8 cellular contexts compared by ENCODE assay signal in the genomic region with DNA sequence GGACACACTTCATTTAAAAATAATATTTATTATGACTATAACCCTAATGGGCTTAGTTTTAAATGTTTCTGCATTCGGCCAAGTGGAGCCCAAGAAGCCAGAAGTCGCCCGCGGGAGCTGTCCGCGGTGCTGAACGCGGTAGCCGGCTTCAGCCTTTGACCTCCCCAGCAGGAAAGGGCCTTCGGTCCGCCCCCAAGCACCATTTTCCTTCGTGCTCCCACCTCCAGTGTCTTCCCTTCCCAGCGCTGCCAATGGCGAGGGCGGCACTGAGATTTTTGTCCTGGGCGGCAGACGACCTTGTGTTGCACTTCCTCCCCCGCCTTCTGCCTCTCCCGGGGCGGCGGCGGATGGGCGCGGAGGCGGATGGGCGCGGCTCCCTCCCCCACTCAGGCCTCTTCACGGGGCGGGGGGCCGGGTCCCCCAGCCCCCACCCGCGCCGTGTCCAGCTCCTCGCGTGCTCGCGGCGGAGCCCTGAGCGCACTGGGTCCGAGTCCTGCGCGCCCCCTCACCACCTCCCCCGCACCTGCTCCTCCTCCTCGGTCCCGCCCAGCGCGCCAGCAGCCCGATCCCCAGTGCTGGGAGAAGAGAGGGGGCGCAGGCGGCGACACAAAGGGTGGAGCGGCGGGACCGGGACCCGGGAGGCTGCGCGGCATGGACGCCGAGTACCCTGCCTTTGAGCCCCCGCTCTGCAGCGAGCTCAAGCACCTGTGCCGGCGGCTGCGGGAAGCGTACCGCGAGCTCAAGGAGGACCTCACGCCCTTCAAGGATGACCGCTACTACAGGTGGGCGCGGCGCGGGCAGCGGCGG. TPM values are rescaled to one million over a fixed set of nuclear protein-coding genes. Genes with fewer than 3 reads are reported as not detected.
DNase-seq lines count a peak whose midpoint lies in the region; ATAC-seq and TF ChIP-seq lines count a peak whose summit lies in the region.

No MANE protein-coding gene starts in this region.

- TF ChIP-seq CTCF in Caco-2 (IDR thresholded peaks at IDR 0.05; ENCODE audit: insufficient read depth in 1 of 2, low read depth in 1 of 2, low read length in 1 of 2, severe bottlenecking in 1 of 2, unreplicated experiment in 1 of 2), result no peak
- no peak for TF ChIP-seq CTCF in RWPE2 (IDR thresholded peaks at IDR 0.05; ENCODE audit: poor library complexity, severe bottlenecking)
- no peak for TF ChIP-seq CTCF in fibroblast of pulmonary artery (IDR thresholded peaks at IDR 0.05; ENCODE audit: low read length, missing control alignments)
- no peak for TF ChIP-seq CTCF in nephron progenitor cell (IDR thresholded peaks at IDR 0.05)

- H3K4me1 ChIP-seq in Caco-2 (no peaks in the 10 kb centered on the region), HUES64 (ENCODE audit: insufficient read depth, low read length) (peaks cover 3% of the 10 kb centered on the region), RWPE2 (ENCODE audit: insufficient read depth, poor library complexity, severe bottlenecking) (no peaks in the 10 kb centered on the region)

- ATAC-seq in RWPE2 (ENCODE audit: low read depth) (peak; percentile 63), GM19035 (IDR thresholded peaks at IDR 0.05; ENCODE audit: unreplicated experiment) (no peak)

- H3K9me3 Mint-ChIP-seq in Caco-2 (ENCODE audit: unreplicated experiment) (no peaks in the 10 kb centered on the region), nephron progenitor cell (peaks cover 4% of the 10 kb centered on the region)

- H3K9me3 ChIP-seq in Caco-2 (no peaks in the 10 kb centered on the region), HUES64 (ENCODE audit: insufficient read depth, low read depth, low read length) (no peaks in the 10 kb centered on the region), RWPE2 (ENCODE audit: severe bottlenecking) (no peaks in the 10 kb centered on the region)

- H3K36me3 ChIP-seq in Caco-2 (ENCODE audit: control insufficient read depth, insufficient read depth, low read length) (no peaks in the 10 kb centered on the region), HUES64 (ENCODE audit: insufficient read depth, low read length) (no peaks in the 10 kb centered on the region), RWPE2 (ENCODE audit: low read depth) (no peaks in the 10 kb centered on the region)

- H3K27me3 ChIP-seq in Caco-2 (replicated peaks; ENCODE audit: control insufficient read depth, insufficient read depth, low read length) (no peaks in the 10 kb centered on the region), HUES64 (ENCODE audit: insufficient read depth, low read length) (no peaks in the 10 kb centered on the region), RWPE2 (ENCODE audit: insufficient read depth, poor library complexity, severe bottlenecking) (no peaks in the 10 kb centered on the region)

- H3K9ac ChIP-seq in HUES64 (ENCODE audit: low read depth, low read length), result peak overlapping the region; percentile 81

- intact Hi-C loops in Caco-2 (cut with micrococcal nuclease; ENCODE audit: unreplicated experiment), result loop anchor here (1.0 to 2.0 kb wide), 2 partner anchors 73 to 315 kb away; no protein-coding TSS in a partner anchor

- POLR2A ChIA-PET in Caco-2 (lab: Charles Lee), result interaction anchor here (1.0 kb wide), 1 partner anchor 158 kb away, joined by 3 read pairs; no protein-coding TSS in a partner anchor

- H3K27ac ChIP-seq in HUES64 (ENCODE audit: low read depth, low read length), result peak overlapping the region; percentile 74; the same call in 1 of the 2 replicates
- no peak overlapping the region for H3K27ac ChIP-seq in RWPE2 (ENCODE audit: poor library complexity, severe bottlenecking)

- no peaks in the 10 kb centered on the region for H3K4me1 Mint-ChIP-seq in Caco-2 (ENCODE audit: low read depth, unreplicated experiment)
- H3K4me1 Mint-ChIP-seq in nephron progenitor cell, result no peaks in the 10 kb centered on the region

- under 1% methylated on average over 75 of the region's 75 CpGs for WGBS in HUES64

- CTCF ChIA-PET in Caco-2 (lab: Charles Lee), result interaction anchor here (0.6 kb wide), 1 partner anchor 16 kb away, joined by 3 read pairs; no protein-coding TSS in a partner anchor

- DNase-seq in Caco-2 (peak; percentile 85 to 90), RWPE2 (ENCODE audit: low spot score) (no peak), activated gamma-delta T cell (lab: John Stamatoyannopoulos, UW) (peak; percentile 46), fibroblast of pulmonary artery (ENCODE audit: low read depth) (peak; percentile 80), nephron progenitor cell (peak; percentile 94), superior temporal gyrus (ENCODE audit: extremely low spot score) (peak; percentile 50)

- peak overlapping the region; percentile 67 for H3K4me3 Mint-ChIP-seq in Caco-2 (ENCODE audit: unreplicated experiment)
- peak overlapping the region; percentile 78 for H3K4me3 Mint-ChIP-seq in nephron progenitor cell

- no peak overlapping the region for H3K27ac Mint-ChIP-seq in Caco-2 (ENCODE audit: unreplicated experiment)
- H3K27ac Mint-ChIP-seq in nephron progenitor cell, result no peak overlapping the region

- peak overlapping the region; percentile 88 for H3K4me3 ChIP-seq in Caco-2 (ENCODE audit: low read depth, low read length)
- peak overlapping the region; percentile 70 for H3K4me3 ChIP-seq in HUES64 (ENCODE audit: low read length)
- H3K4me3 ChIP-seq in RWPE2 (ENCODE audit: severe bottlenecking), result peak overlapping the region; percentile 37
- peak overlapping the region; percentile 54 for H3K4me3 ChIP-seq in fibroblast of pulmonary artery (replicated peaks; ENCODE audit: low read depth, low read length)

- H3K36me3 Mint-ChIP-seq in Caco-2 (ENCODE audit: insufficient read depth, unreplicated experiment) (no peaks in the 10 kb centered on the region), nephron progenitor cell (ENCODE audit: low read depth) (no peaks in the 10 kb centered on the region)

- no TSS peak for BruUV-seq in Caco-2 (replicated peaks; lab: Mats Ljungman, UMichigan)

- H3K27me3 Mint-ChIP-seq in Caco-2 (ENCODE audit: insufficient read depth, unreplicated experiment), result peaks cover 6% of the 10 kb centered on the region
- H3K27me3 Mint-ChIP-seq in nephron progenitor cell (ENCODE audit: low read depth, poor library complexity), result peaks cover 56% of the 10 kb centered on the region

RNA-seq across cellular contexts. Expression of gene TMEM181, which starts 23.6 kb away (rescaled TPM):
- 25.7 and 26.7 TPM in 2 replicates for total RNA-seq in Caco-2 (2022)
- polyA plus RNA-seq in HUES64 (2013, experiment 1 of 2), result 11.7 TPM
- 14.6 TPM for polyA plus RNA-seq in HUES64 (2013, experiment 2 of 2)

Comparison
In these comparisons a context has a peak if more than half of its experiments do, and no peak if none do; other contexts are left out.
1. H3K4me3 ChIP-seq: peak in every context shown above with its lines; median percentile 88 in Caco-2; 70 in HUES64; 54 in fibroblast of pulmonary artery; 37 in RWPE2.